ENCODE assay signal across 11 cellular contexts in genomic region chr6:113103618-113104390, GRCh38.
DNase-seq lines count a peak whose midpoint lies in the region; ATAC-seq lines count a peak whose summit lies in the region.
"Had no signal": no experiment of that assay in that cellular context is flagged by ENCODE, and none has a peak within 500 bp of the region (broad histone marks: within the 10 kb centered on the region; RNA-seq: fewer than 3 reads in every experiment).

No MANE protein-coding gene starts in this region.

- H3K27me3 ChIP-seq in adipocyte (replicated peaks; ENCODE audit: control insufficient read depth, insufficient read depth, low read length): no peaks in the 10 kb centered on the region

- H3K4me3 Mint-ChIP-seq in activated CD4-positive, alpha-beta memory T cell treated with anti-CD3 and anti-CD28 coated beads, Interleukin-2, amount 10 ng/mL, durations not matched to agents 7 days and 5 days: no peak overlapping the region
- H3K4me3 Mint-ChIP-seq: activated CD4-positive, alpha-beta memory T cell treated with anti-CD3 and anti-CD28 coated beads for 36 hours; memory B cell had no signal

- no peaks in the 10 kb centered on the region for H3K36me3 Mint-ChIP-seq in activated CD4-positive, alpha-beta memory T cell treated with anti-CD3 and anti-CD28 coated beads, Interleukin-2, amount 10 ng/mL, durations not matched to agents 7 days and 5 days (ENCODE audit: low read depth)
- H3K36me3 Mint-ChIP-seq: activated CD4-positive, alpha-beta memory T cell treated with anti-CD3 and anti-CD28 coated beads for 36 hours; memory B cell had no signal

- peak; percentile 44 for ATAC-seq in HG02610 (IDR thresholded peaks at IDR 0.05; ENCODE audit: unreplicated experiment)
- ATAC-seq in HG02885 (IDR thresholded peaks at IDR 0.05; ENCODE audit: poor library complexity, unreplicated experiment): no peak

- CTCF ChIA-PET in activated CD4-positive, alpha-beta memory T cell treated with anti-CD3 and anti-CD28 coated beads, Interleukin-2, amount 10 ng/mL, durations not matched to agents 7 days and 5 days (lab: Charles Lee): no interaction called here

- H3K36me3 ChIP-seq in adipocyte (ENCODE audit: control insufficient read depth, insufficient read depth, low read length, severe bottlenecking): no peaks in the 10 kb centered on the region

- no peaks in the 10 kb centered on the region for H3K9me3 Mint-ChIP-seq in activated CD4-positive, alpha-beta memory T cell treated with anti-CD3 and anti-CD28 coated beads, Interleukin-2, amount 10 ng/mL, durations not matched to agents 7 days and 5 days
- H3K9me3 Mint-ChIP-seq: activated CD4-positive, alpha-beta memory T cell treated with anti-CD3 and anti-CD28 coated beads for 36 hours had no signal

- H3K4me3 ChIP-seq in adipocyte (ENCODE audit: low read length): peak overlapping the region; percentile 6

- peak overlapping the region; percentile 21 for H3K9ac ChIP-seq in adipocyte (ENCODE audit: low read length)

- H3K27me3 Mint-ChIP-seq in activated CD4-positive, alpha-beta memory T cell treated with anti-CD3 and anti-CD28 coated beads, Interleukin-2, amount 10 ng/mL, durations not matched to agents 7 days and 5 days: no peaks in the 10 kb centered on the region
- H3K27me3 Mint-ChIP-seq: activated CD4-positive, alpha-beta memory T cell treated with anti-CD3 and anti-CD28 coated beads for 36 hours; memory B cell had no signal

- no peak overlapping the region for H3K27ac Mint-ChIP-seq in activated CD4-positive, alpha-beta memory T cell treated with anti-CD3 and anti-CD28 coated beads, Interleukin-2, amount 10 ng/mL, durations not matched to agents 7 days and 5 days
- H3K27ac Mint-ChIP-seq: activated CD4-positive, alpha-beta memory T cell treated with anti-CD3 and anti-CD28 coated beads for 36 hours; memory B cell had no signal

- no peaks in the 10 kb centered on the region for H3K4me1 Mint-ChIP-seq in activated CD4-positive, alpha-beta memory T cell treated with anti-CD3 and anti-CD28 coated beads, Interleukin-2, amount 10 ng/mL, durations not matched to agents 7 days and 5 days
- H3K4me1 Mint-ChIP-seq: memory B cell had no signal

- peaks cover 18% of the 10 kb centered on the region for H3K4me1 ChIP-seq in adipocyte (ENCODE audit: control insufficient read depth, insufficient read depth, low read length)

- H3K9me3 ChIP-seq in adipocyte (ENCODE audit: control insufficient read depth, low read length): peaks cover 1% of the 10 kb centered on the region

- POLR2A ChIA-PET in activated CD4-positive, alpha-beta memory T cell treated with anti-CD3 and anti-CD28 coated beads, Interleukin-2, amount 10 ng/mL, durations not matched to agents 7 days and 5 days (lab: Charles Lee): no interaction called here

- peak; percentile 59 for DNase-seq in A172 (ENCODE audit: low spot score)
- peak; percentile 69 for DNase-seq in adipocyte (ENCODE audit: low read depth)
- DNase-seq in glomerular visceral epithelial cell (ENCODE audit: extremely low spot score): peak; percentile 40
- DNase-seq in COLO668 (lab: John Stamatoyannopoulos, UW; ENCODE audit: unreplicated experiment): no peak
- DNase-seq in activated CD4-positive, alpha-beta memory T cell treated with anti-CD3 and anti-CD28 coated beads, Interleukin-2, amount 10 ng/mL, durations not matched to agents 7 days and 5 days: no peak
- no peak for DNase-seq in DMS153 treated with DMSO at 0.1 percent for 48 hours (lab: John Stamatoyannopoulos, UW; ENCODE audit: unreplicated experiment)
- DNase-seq: activated CD4-positive, alpha-beta memory T cell treated with anti-CD3 and anti-CD28 coated beads for 36 hours; NCI-H2171 treated with DMSO at 0.1 percent for 48 hours had no signal

Comparison
In these comparisons a context has a peak if more than half of its experiments do, and no peak if none do; other contexts are left out.
1. DNase-seq: peak in A172 (single experiment), adipocyte (single experiment) and glomerular visceral epithelial cell (single experiment); none in COLO668 (single experiment), activated CD4-positive, alpha-beta memory T cell treated with anti-CD3 and anti-CD28 coated beads, Interleukin-2, amount 10 ng/mL, durations not matched to agents 7 days and 5 days (single experiment) and DMS153 treated with DMSO at 0.1 percent for 48 hours (single experiment).